ENCODE assay signal across 9 cellular contexts in genomic region chr2:239295377-239296019, GRCh38.
A peak's percentile ranks its signal among the peaks of the same experiment; 100 is the strongest.
DNase-seq lines count a peak whose midpoint lies in the region; ATAC-seq, FAIRE-seq and TF ChIP-seq lines count a peak whose summit lies in the region.
"Had no signal": no experiment of that assay in that cellular context is flagged by ENCODE, and none has a peak within 500 bp of the region (broad histone marks: within the 10 kb centered on the region; RNA-seq: fewer than 3 reads in every experiment).

No MANE protein-coding gene starts in this region.

- no peaks in the 10 kb centered on the region for H3K9me3 Mint-ChIP-seq in dendritic cell treated with granulocyte-macrophage colony-stimulating factor and Interleukin-4, amounts not matched to agents 40 ng/mL and 50 ng/mL, for 4 days
- no peaks in the 10 kb centered on the region for H3K9me3 Mint-ChIP-seq in progenitor cell of endocrine pancreas (ENCODE audit: low read depth)

- H2AFZ ChIP-seq in DND-41 (ENCODE audit: low read depth, low read length), result no peak overlapping the region
- no peak overlapping the region for H2AFZ ChIP-seq in KMS-11 (ENCODE audit: low read depth)

- peaks cover 21% of the 10 kb centered on the region for H3K4me1 Mint-ChIP-seq in dendritic cell treated with granulocyte-macrophage colony-stimulating factor and Interleukin-4, amounts not matched to agents 40 ng/mL and 50 ng/mL, for 4 days (ENCODE audit: low read depth)
- H3K4me1 Mint-ChIP-seq in progenitor cell of endocrine pancreas (ENCODE audit: low read depth), result peaks cover 66% of the 10 kb centered on the region

- intact Hi-C loops in dendritic cell treated with granulocyte-macrophage colony-stimulating factor and Interleukin-4, amounts not matched to agents 40 ng/mL and 50 ng/mL, for 4 days (cut with micrococcal nuclease), result no loop called here

- peak overlapping the region; percentile 88 for H3K4me2 ChIP-seq in DND-41 (ENCODE audit: insufficient read depth, low read length)
- H3K4me2 ChIP-seq in KMS-11, result peak overlapping the region; percentile 74

- H3K4me3 Mint-ChIP-seq in dendritic cell treated with granulocyte-macrophage colony-stimulating factor and Interleukin-4, amounts not matched to agents 40 ng/mL and 50 ng/mL, for 4 days, result no peak overlapping the region
- H3K4me3 Mint-ChIP-seq in progenitor cell of endocrine pancreas (ENCODE audit: low read depth), result no peak overlapping the region

- DNase-seq in DND-41 (peak; percentile 87), progenitor cell of endocrine pancreas (ENCODE audit: low spot score, unreplicated experiment) (no peak), ecto neural progenitor cell (ENCODE audit: low spot score) (no peak), D721Med (ENCODE audit: insufficient read length, low spot score) (no peak), NCI-H1105 (lab: John Stamatoyannopoulos, UW) (no peak)
- DNase-seq: NCI-H2171 had no signal

- peaks cover 94% of the 10 kb centered on the region for H3K4me1 ChIP-seq in DND-41 (ENCODE audit: insufficient read depth, low read length)
- H3K4me1 ChIP-seq in KMS-11 (ENCODE audit: low read depth, poor library complexity, severe bottlenecking), result peaks cover 47% of the 10 kb centered on the region

- H3K36me3 ChIP-seq in DND-41 (ENCODE audit: insufficient read depth, low read length) (peaks cover 81% of the 10 kb centered on the region), KMS-11 (ENCODE audit: insufficient read depth) (no peaks in the 10 kb centered on the region)

- no peak for FAIRE-seq in D721Med (lab: Jason Lieb, UNC)
- FAIRE-seq: islet of Langerhans had no signal

- H3K27ac Mint-ChIP-seq in dendritic cell treated with granulocyte-macrophage colony-stimulating factor and Interleukin-4, amounts not matched to agents 40 ng/mL and 50 ng/mL, for 4 days, result peak overlapping the region; percentile 59
- peak overlapping the region; percentile 68 for H3K27ac Mint-ChIP-seq in progenitor cell of endocrine pancreas

- TF ChIP-seq CTCF in DND-41 (IDR thresholded peaks at IDR 0.05; ENCODE audit: borderline replicate concordance, extremely low read depth, low read length, poor library complexity, severe bottlenecking), result no peak
- no peak for TF ChIP-seq CTCF in KMS-11 (conservative IDR thresholded peaks at IDR 0.05; ENCODE audit: low read depth, low read length)
- TF ChIP-seq CTCF in progenitor cell of endocrine pancreas (IDR thresholded peaks at IDR 0.05; ENCODE audit: unreplicated experiment), result no peak
- TF ChIP-seq CTCF in D721Med (IDR thresholded peaks at IDR 0.05; ENCODE audit: insufficient read depth, missing control alignments), result no peak

- H3K27ac ChIP-seq in DND-41 (ENCODE audit: low read length), result peak overlapping the region; percentile 97
- H3K27ac ChIP-seq in KMS-11, result peak overlapping the region; percentile 78

- ATAC-seq in DND-41 (ENCODE audit: insufficient read depth, low read depth), result peak; percentile 70

- H4K20me1 ChIP-seq in DND-41 (ENCODE audit: insufficient read depth, low read length), result peaks cover 89% of the 10 kb centered on the region
- H4K20me1 ChIP-seq in KMS-11 (ENCODE audit: insufficient read depth), result no peaks in the 10 kb centered on the region

- H3K9ac ChIP-seq in DND-41 (ENCODE audit: low read depth, low read length) (peak overlapping the region; percentile 87), KMS-11 (peak overlapping the region; percentile 17; the same call in 1 of the 2 replicates)

- H3K4me3 ChIP-seq in DND-41 (ENCODE audit: low read depth in 1 of 2, low read length in 2 of 2) (peak overlapping the region; percentile 81 to 82), KMS-11 (IDR thresholded peaks at IDR 0.05; ENCODE audit: insufficient read depth, low read depth, low read length) (peak overlapping the region; percentile 67)

- H3K79me2 ChIP-seq in DND-41 (ENCODE audit: insufficient read depth, low read length) (peaks cover 94% of the 10 kb centered on the region), KMS-11 (ENCODE audit: insufficient read depth, low read depth) (peaks cover 49% of the 10 kb centered on the region; the same call in 1 of the 2 replicates)

- peaks cover 4% of the 10 kb centered on the region for H3K9me3 ChIP-seq in DND-41 (ENCODE audit: insufficient read depth, low read length, severe bottlenecking)

- H3K36me3 Mint-ChIP-seq in dendritic cell treated with granulocyte-macrophage colony-stimulating factor and Interleukin-4, amounts not matched to agents 40 ng/mL and 50 ng/mL, for 4 days (ENCODE audit: low read depth), result no peaks in the 10 kb centered on the region
- H3K36me3 Mint-ChIP-seq in progenitor cell of endocrine pancreas (ENCODE audit: insufficient read depth), result no peaks in the 10 kb centered on the region

- no peaks in the 10 kb centered on the region for H3K27me3 ChIP-seq in DND-41 (ENCODE audit: insufficient read depth, low read length, poor library complexity)
- H3K27me3 ChIP-seq in KMS-11 (ENCODE audit: insufficient read depth, low read depth), result no peaks in the 10 kb centered on the region

- no peaks in the 10 kb centered on the region for H3K27me3 Mint-ChIP-seq in dendritic cell treated with granulocyte-macrophage colony-stimulating factor and Interleukin-4, amounts not matched to agents 40 ng/mL and 50 ng/mL, for 4 days
- H3K27me3 Mint-ChIP-seq in progenitor cell of endocrine pancreas, result no peaks in the 10 kb centered on the region
